In the genomic region with DNA sequence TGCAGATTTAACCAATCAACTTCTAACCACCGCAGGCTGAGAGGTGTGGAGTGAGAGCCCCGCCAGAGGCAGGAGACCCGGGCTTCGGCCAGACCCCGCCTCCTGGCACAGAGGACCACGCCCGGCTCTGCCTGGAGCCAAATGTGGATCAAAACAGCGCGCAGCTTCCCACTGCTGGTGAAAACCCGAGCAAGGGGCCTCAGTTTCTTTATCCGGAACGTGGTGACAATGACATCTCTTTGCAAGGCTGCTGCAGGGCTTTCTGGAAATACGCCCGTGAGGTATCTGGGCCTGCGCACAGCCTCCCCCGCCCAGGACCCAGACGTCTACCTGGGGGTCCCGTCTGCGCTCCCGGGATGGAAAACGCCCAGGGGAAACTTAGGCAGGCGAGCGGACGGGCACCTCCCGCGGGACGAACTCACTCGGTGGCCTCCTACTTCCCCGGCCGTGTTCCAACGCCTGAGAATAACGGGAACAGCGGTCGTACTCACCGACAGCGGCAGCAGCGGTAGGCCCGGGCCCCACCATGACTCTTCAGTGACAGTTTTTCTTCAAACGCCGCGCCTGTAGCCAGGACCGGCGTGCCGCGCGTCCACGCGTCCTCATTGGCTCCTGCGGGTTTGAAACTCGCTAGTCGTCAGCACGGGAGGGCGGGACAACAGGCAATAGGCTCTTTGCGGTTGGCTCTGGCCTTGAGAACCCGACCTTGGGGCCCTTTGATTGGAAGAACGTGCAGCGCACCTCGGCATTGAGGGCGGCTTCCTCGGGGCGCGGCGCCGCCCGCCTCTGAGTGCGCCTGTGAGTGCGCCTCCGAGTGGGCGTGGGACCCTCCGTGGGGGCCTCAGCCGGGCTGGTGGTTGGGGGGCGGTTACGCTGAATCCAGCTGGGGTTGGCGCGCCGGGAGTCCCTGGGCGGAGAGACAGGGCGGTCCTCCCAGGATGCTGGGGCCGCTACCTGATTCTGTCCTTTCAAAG, we compare ENCODE assay signal across 8 cellular contexts. TPM values are rescaled to one million over a fixed set of nuclear protein-coding genes. Genes with fewer than 3 reads are reported as not detected.
DNase-seq lines count a peak whose midpoint lies in the region; FAIRE-seq and TF ChIP-seq lines count a peak whose summit lies in the region.

A gene with protein sequence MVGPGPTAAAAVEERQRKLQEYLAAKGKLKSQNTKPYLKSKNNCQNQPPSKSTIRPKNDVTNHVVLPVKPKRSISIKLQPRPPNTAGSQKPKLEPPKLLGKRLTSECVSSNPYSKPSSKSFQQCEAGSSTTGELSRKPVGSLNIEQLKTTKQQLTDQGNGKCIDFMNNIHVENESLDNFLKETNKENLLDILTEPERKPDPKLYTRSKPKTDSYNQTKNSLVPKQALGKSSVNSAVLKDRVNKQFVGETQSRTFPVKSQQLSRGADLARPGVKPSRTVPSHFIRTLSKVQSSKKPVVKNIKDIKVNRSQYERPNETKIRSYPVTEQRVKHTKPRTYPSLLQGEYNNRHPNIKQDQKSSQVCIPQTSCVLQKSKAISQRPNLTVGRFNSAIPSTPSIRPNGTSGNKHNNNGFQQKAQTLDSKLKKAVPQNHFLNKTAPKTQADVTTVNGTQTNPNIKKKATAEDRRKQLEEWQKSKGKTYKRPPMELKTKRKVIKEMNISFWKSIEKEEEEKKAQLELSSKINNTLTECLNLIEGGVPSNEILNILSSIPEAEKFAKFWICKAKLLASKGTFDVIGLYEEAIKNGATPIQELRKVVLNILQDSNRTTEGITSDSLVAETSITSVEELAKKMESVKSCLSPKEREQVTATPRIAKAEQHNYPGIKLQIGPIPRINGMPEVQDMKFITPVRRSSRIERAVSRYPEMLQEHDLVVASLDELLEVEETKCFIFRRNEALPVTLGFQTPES (minus strand): TSS at position 539 of the 974 bp plus-strand sequence. CDS start 11 bp downstream, at position 528.

- in situ Hi-C loops in SK-MEL-5 (cut with HindIII; ENCODE audit: low pct_unique_long_range_greater_than_20kb, low sequenced_read_pairs): loop anchor here (25.0 kb wide), 1 partner anchor 123 kb away; no protein-coding TSS in a partner anchor

- peak within 1 kb of the TSS; percentile 81 for H3K27ac Mint-ChIP-seq in HFFc6

- H3K9ac ChIP-seq in neuronal stem cell (ENCODE audit: low read depth, low read length, poor library complexity): peak within 1 kb of the TSS; percentile 90
- H3K9ac ChIP-seq in subcutaneous abdominal adipose tissue (ENCODE audit: low read length in 5 of 5): peak within 1 kb of the TSS in 4 of 5 donors; percentile 70 to 79 (median 74)

- no peaks in the 10 kb centered on the region for H3K9me3 ChIP-seq in neuronal stem cell (replicated peaks in 1 of 2; ENCODE audit: control insufficient read depth in 2 of 2, insufficient read depth in 1 of 2, low read depth in 1 of 2, low read length in 2 of 2)
- H3K9me3 ChIP-seq in subcutaneous abdominal adipose tissue (ENCODE audit: control insufficient read depth in 5 of 5, low read length in 5 of 5): no peaks in the 10 kb centered on the region

- DNase-seq in GM03348 (ENCODE audit: low spot score): peak; percentile 99
- peak; percentile 98 for DNase-seq in HFFc6
- DNase-seq in NAMALWA (ENCODE audit: low spot score): peak; percentile 98
- DNase-seq in SK-MEL-5 (ENCODE audit: low read depth, low spot score): peak; percentile 97
- peak; percentile 74 to 91 (median 84) for DNase-seq in activated naive CD4-positive, alpha-beta T cell (lab: John Stamatoyannopoulos, UW)
- DNase-seq in frontal cortex (ENCODE audit: low spot score in 2 of 2): peak; percentile 88 to 96
- peak; percentile 94 for DNase-seq in neuronal stem cell (ENCODE audit: low spot score)

- H2BK12ac ChIP-seq in neuronal stem cell (ENCODE audit: low read length): no peak within 1 kb of the TSS

- no peaks in the 10 kb centered on the region for H3K27me3 ChIP-seq in neuronal stem cell (ENCODE audit: control insufficient read depth in 3 of 3, insufficient read depth in 3 of 3, low read depth in 1 of 3, low read length in 3 of 3)
- H3K27me3 ChIP-seq in subcutaneous abdominal adipose tissue (ENCODE audit: control insufficient read depth in 5 of 5, insufficient read depth in 4 of 5, low read length in 5 of 5): no peaks in the 10 kb centered on the region

- no CpG with 5 or more reads among the region's 79 CpGs for WGBS in neuronal stem cell (ENCODE audit: extremely low coverage in 2 of 2, insufficient read length in 2 of 2, insufficient replicate concordance in 1 of 2), 2 donors

- H3K4ac ChIP-seq in neuronal stem cell (ENCODE audit: low read length): no peak within 1 kb of the TSS

- H3K4me3 ChIP-seq in neuronal stem cell (ENCODE audit: low read length in 2 of 2) (peak within 1 kb of the TSS; percentile 91 to 98), subcutaneous abdominal adipose tissue (ENCODE audit: low read depth in 1 of 5, low read length in 5 of 5) (peak within 1 kb of the TSS; percentile 70 to 87 (median 76))

- peaks cover 2% of the 10 kb centered on the region for H3K79me1 ChIP-seq in neuronal stem cell (ENCODE audit: low read depth, low read length)

- no peak within 1 kb of the TSS for H4K91ac ChIP-seq in neuronal stem cell (ENCODE audit: low read depth, low read length, poor library complexity)

- no peaks in the 10 kb centered on the region for H3K27me3 Mint-ChIP-seq in HFFc6 (ENCODE audit: insufficient read depth)

- H2BK120ac ChIP-seq in neuronal stem cell (ENCODE audit: low read depth, low read length): no peak within 1 kb of the TSS

- H2BK15ac ChIP-seq in neuronal stem cell (ENCODE audit: low read length): no peak within 1 kb of the TSS

- peaks cover 0 to 5% of the 10 kb centered on the region in 2 donors for H3K4me1 ChIP-seq in neuronal stem cell (ENCODE audit: control insufficient read depth in 2 of 2, insufficient read depth in 1 of 2, low read depth in 1 of 2, low read length in 2 of 2)
- H3K4me1 ChIP-seq in subcutaneous abdominal adipose tissue (ENCODE audit: control insufficient read depth in 5 of 5, insufficient read depth in 5 of 5, low read length in 5 of 5): peaks cover 0 to 24% (median 16%) of the 10 kb centered on the region in 5 donors

- no peak within 1 kb of the TSS for H2AK5ac ChIP-seq in neuronal stem cell (ENCODE audit: low read depth, low read length)

- peak; percentile 66 for TF ChIP-seq CTCF in HFFc6 (IDR thresholded peaks at IDR 0.05)

- peak; percentile 51 for FAIRE-seq in frontal cortex (lab: Jason Lieb, UNC)

- H4K8ac ChIP-seq in neuronal stem cell (ENCODE audit: low read depth, low read length): no peak within 1 kb of the TSS

- H3K36me3 ChIP-seq in neuronal stem cell (replicated peaks in 1 of 2; ENCODE audit: control insufficient read depth in 2 of 2, insufficient read depth in 2 of 2, low read length in 2 of 2) (peaks cover 5 to 31% of the 10 kb centered on the region in 2 donors), subcutaneous abdominal adipose tissue (ENCODE audit: control insufficient read depth in 5 of 5, insufficient read depth in 5 of 5, low read length in 5 of 5) (no peaks in the 10 kb centered on the region)

- H3K4me3 Mint-ChIP-seq in HFFc6: peak within 1 kb of the TSS; percentile 87

- H2AFZ ChIP-seq in neuronal stem cell (ENCODE audit: low read length): peak within 1 kb of the TSS; percentile 97

- peaks cover 62% of the 10 kb centered on the region for H3K4me1 Mint-ChIP-seq in HFFc6 (ENCODE audit: low read depth)

- H3K23ac ChIP-seq in neuronal stem cell (ENCODE audit: low read depth, low read length, poor library complexity): no peak within 1 kb of the TSS

- H3K27ac ChIP-seq in neuronal stem cell (replicated peaks; ENCODE audit: low read length) (peak within 1 kb of the TSS; percentile 78), subcutaneous abdominal adipose tissue (ENCODE audit: low read depth, low read length) (peak within 1 kb of the TSS; percentile 30)

- H3K4me2 ChIP-seq in neuronal stem cell (ENCODE audit: insufficient read depth, low read length, poor library complexity, severe bottlenecking): peak within 1 kb of the TSS; percentile 72

- no peaks in the 10 kb centered on the region; the same call in 1 of the 2 replicates for H3K9me3 Mint-ChIP-seq in HFFc6

- peak within 1 kb of the TSS; percentile 69 for H3K18ac ChIP-seq in neuronal stem cell (ENCODE audit: low read length)

- no peak within 1 kb of the TSS for H3K14ac ChIP-seq in neuronal stem cell (ENCODE audit: low read length)

- H3K36me3 Mint-ChIP-seq in HFFc6 (ENCODE audit: low read depth): peaks cover 27% of the 10 kb centered on the region; the same call in 1 of the 2 replicates

- H2BK5ac ChIP-seq in neuronal stem cell (ENCODE audit: low read length): peak within 1 kb of the TSS; percentile 58

RNA-seq across cellular contexts. Expression of the gene that starts here (rescaled TPM):
- 10 to 100 TPM; 10.6 to 35.7 (median 30.2) TPM for total RNA-seq in HFFc6 (2021; fragmentation: NEBNext Ultra II Directional; extraction: Animal tissue kit (Norgen Biotek cat#: 25700))
- 7.1 and 7.7 TPM in 2 replicates for total RNA-seq in SK-MEL-5 (2014; rRNA removed; shearing (Covaris generic))
- polyA plus RNA-seq in SK-MEL-5 (2015; cell fraction: cytosol; rRNA removed): 7.9 and 14.9 TPM in 2 replicates
- polyA plus RNA-seq in SK-MEL-5 (2015; cell fraction: nucleus; rRNA removed): 7.7 and 10.2 TPM in 2 replicates
- 2.0 TPM for total RNA-seq in frontal cortex
- polyA plus RNA-seq in neuronal stem cell (2013, experiment 1 of 2): 28.3 TPM
- polyA plus RNA-seq in neuronal stem cell (2013, experiment 2 of 2): 30.0 TPM

Comparison
In these comparisons a context has a peak if more than half of its experiments do, and no peak if none do; other contexts are left out.
1. Peak in every context shown above with its lines: DNase-seq, H3K4me3 ChIP-seq and H3K27ac ChIP-seq.